In the genomic region with DNA sequence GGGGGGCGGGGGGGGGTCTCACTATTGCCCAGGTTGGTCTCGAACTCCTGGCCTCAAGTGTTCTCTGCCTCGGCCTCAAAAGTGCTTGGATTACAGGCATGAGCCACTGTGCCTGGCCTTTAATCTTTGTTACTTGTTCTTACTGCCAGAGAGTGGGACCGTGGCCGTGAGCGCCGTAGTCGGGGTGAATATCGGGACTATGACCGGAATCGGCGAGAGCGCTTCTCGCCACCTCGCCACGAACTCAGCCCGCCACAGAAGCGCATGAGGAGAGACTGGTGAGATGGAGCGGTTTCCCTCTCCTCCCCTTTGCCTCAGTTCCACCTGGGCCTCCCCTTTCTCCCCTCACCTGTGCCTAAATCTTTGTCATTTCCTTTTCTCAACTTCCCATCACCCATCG, we compare ENCODE assay signal across 13 cellular contexts.
"Had no signal": no experiment of that assay in that cellular context is flagged by ENCODE, and none has a peak within 500 bp of the region (broad histone marks: within the 10 kb centered on the region; RNA-seq: fewer than 3 reads in every experiment).

No MANE protein-coding gene starts in this region.

- H3K9me3 ChIP-seq: neutrophil, transverse colon had no signal

- H3K27ac Mint-ChIP-seq: activated CD4-positive, alpha-beta memory T cell treated with anti-CD3 and anti-CD28 coated beads, Interleukin-2, amount 10 ng/mL, durations not matched to agents 7 days and 5 days; activated naive CD8-positive, alpha-beta T cell treated with anti-CD3 and anti-CD28 coated beads, Interleukin-2, amount 50 U/mL, for 24 hours had no signal

- ATAC-seq: activated naive CD8-positive, alpha-beta T cell treated with anti-CD3 and anti-CD28 coated beads, Interleukin-2, amount 50 U/mL, for 24 hours had no signal

- H3K9me3 Mint-ChIP-seq: activated CD4-positive, alpha-beta memory T cell treated with anti-CD3 and anti-CD28 coated beads, Interleukin-2, amount 10 ng/mL, durations not matched to agents 7 days and 5 days; activated naive CD8-positive, alpha-beta T cell treated with anti-CD3 and anti-CD28 coated beads, Interleukin-2, amount 50 U/mL, for 24 hours; endodermal cell; naive B cell had no signal

- H3K4me3 Mint-ChIP-seq: activated CD4-positive, alpha-beta memory T cell treated with anti-CD3 and anti-CD28 coated beads, Interleukin-2, amount 10 ng/mL, durations not matched to agents 7 days and 5 days; activated naive CD8-positive, alpha-beta T cell treated with anti-CD3 and anti-CD28 coated beads, Interleukin-2, amount 50 U/mL, for 24 hours; endodermal cell had no signal

- H3K27me3 Mint-ChIP-seq: activated CD4-positive, alpha-beta memory T cell treated with anti-CD3 and anti-CD28 coated beads, Interleukin-2, amount 10 ng/mL, durations not matched to agents 7 days and 5 days; activated naive CD8-positive, alpha-beta T cell treated with anti-CD3 and anti-CD28 coated beads, Interleukin-2, amount 50 U/mL, for 24 hours; naive B cell had no signal

- H3K27ac ChIP-seq: neutrophil, transverse colon had no signal

- DNase-seq: activated CD4-positive, alpha-beta memory T cell treated with anti-CD3 and anti-CD28 coated beads, Interleukin-2, amount 10 ng/mL, durations not matched to agents 7 days and 5 days; activated CD4-positive, CD25-positive, alpha-beta regulatory T cell treated with anti-CD3 and anti-CD28 coated beads, Interleukin-2, amount 50 U/mL, for 72 hours; activated CD8-positive, alpha-beta memory T cell treated with anti-CD3 and anti-CD28 coated beads, Interleukin-2, amount 50 U/mL, for 4 hours; activated gamma-delta T cell treated with Interleukin-2 at 50 U/mL for 16 hours; activated naive CD8-positive, alpha-beta T cell treated with anti-CD3 and anti-CD28 coated beads, Interleukin-2, amount 50 U/mL, for 24 hours; aorta; dorsolateral prefrontal cortex; endodermal cell; naive B cell; stimulated activated naive CD4-positive, alpha-beta T cell; T-helper 9 cell; transverse colon had no signal
